26 cellular contexts compared by ENCODE assay signal in the genomic region with DNA sequence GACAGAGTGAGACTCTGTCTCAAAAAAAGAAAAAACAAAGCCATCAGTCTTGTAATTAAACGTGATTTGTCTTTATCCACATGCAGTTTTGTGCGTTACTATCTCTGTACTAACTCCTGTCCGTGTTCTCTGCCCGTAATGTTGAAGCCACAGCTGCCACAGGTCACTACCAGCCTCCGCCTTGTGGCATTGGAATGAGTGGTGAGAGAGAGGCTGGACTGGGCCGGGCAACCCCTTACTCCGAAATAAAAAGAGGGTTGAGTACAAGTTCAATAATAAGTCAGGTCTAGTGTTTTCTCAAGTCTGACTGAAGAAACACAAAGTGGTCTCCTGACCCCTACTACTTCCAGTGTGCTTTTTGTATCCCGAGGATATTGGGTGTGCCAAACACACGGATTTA. TPM values are rescaled to one million over a fixed set of nuclear protein-coding genes. Genes with fewer than 3 reads are reported as not detected.
"Had no signal": no experiment of that assay in that cellular context is flagged by ENCODE, and none has a peak within 500 bp of the region (broad histone marks: within the 10 kb centered on the region; RNA-seq: fewer than 3 reads in every experiment).

No MANE protein-coding gene starts in this region.

- H3K9me3 Mint-ChIP-seq: activated CD4-positive, alpha-beta memory T cell treated with anti-CD3 and anti-CD28 coated beads, Interleukin-2, amount 10 ng/mL, durations not matched to agents 7 days and 5 days; activated CD4-positive, alpha-beta T cell treated with anti-CD3 and anti-CD28 coated beads, Interleukin-2, amount 10 ng/mL, durations not matched to agents 7 days and 5 days; activated naive CD4-positive, alpha-beta T cell treated with anti-CD3 and anti-CD28 coated beads, Interleukin-2, amount 10 ng/mL, durations not matched to agents 7 days and 5 days; activated naive CD4-positive, alpha-beta T cell treated with anti-CD3 and anti-CD28 coated beads, Interleukin-2, amount 50 U/mL, for 72 hours; activated T-helper 2 cell treated with anti-CD3 and anti-CD28 coated beads, Interferon-gamma antibody, Interleukin-2, Interleukin-4, amounts not matched to agents 10 μg/mL and 5 μg/mL and 100 μg/mL, durations not matched to agents 14 hours and 24 hours and 36 hours had no signal

- H3K36me3 ChIP-seq: colonic mucosa had no signal

- H3K4me3 ChIP-seq: adrenal gland, body of pancreas, colonic mucosa, esophagus squamous epithelium, gastroesophageal sphincter had no signal

- H3K27ac ChIP-seq: adrenal gland, body of pancreas, colonic mucosa, epithelial cell of prostate, esophagus squamous epithelium, gastroesophageal sphincter had no signal

- H3K9me3 ChIP-seq: adrenal gland, body of pancreas, colonic mucosa, esophagus squamous epithelium, gastroesophageal sphincter had no signal

- ATAC-seq: activated CD8-positive, alpha-beta memory T cell treated with anti-CD3 and anti-CD28 coated beads, Interleukin-2, amount 10 ng/mL, durations not matched to agents 7 days and 5 days; activated naive CD4-positive, alpha-beta T cell treated with anti-CD3 and anti-CD28 coated beads, Interleukin-2, amount 50 U/mL, for 72 hours; body of pancreas; gastroesophageal sphincter had no signal

- H3K27me3 ChIP-seq: adrenal gland, body of pancreas, colonic mucosa, esophagus squamous epithelium, gastroesophageal sphincter had no signal

- H3K27me3 Mint-ChIP-seq: activated CD4-positive, alpha-beta memory T cell treated with anti-CD3 and anti-CD28 coated beads, Interleukin-2, amount 10 ng/mL, durations not matched to agents 7 days and 5 days; activated CD4-positive, alpha-beta T cell treated with anti-CD3 and anti-CD28 coated beads, Interleukin-2, amount 10 ng/mL, durations not matched to agents 7 days and 5 days; activated CD8-positive, alpha-beta memory T cell treated with anti-CD3 and anti-CD28 coated beads, Interleukin-2, amount 10 ng/mL, durations not matched to agents 7 days and 5 days; activated naive CD4-positive, alpha-beta T cell treated with anti-CD3 and anti-CD28 coated beads, Interleukin-2, amount 10 ng/mL, durations not matched to agents 7 days and 5 days had no signal

- H3K27ac Mint-ChIP-seq: activated CD4-positive, alpha-beta memory T cell treated with anti-CD3 and anti-CD28 coated beads, Interleukin-2, amount 10 ng/mL, durations not matched to agents 7 days and 5 days; activated CD8-positive, alpha-beta memory T cell treated with anti-CD3 and anti-CD28 coated beads, Interleukin-2, amount 10 ng/mL, durations not matched to agents 7 days and 5 days; activated naive CD4-positive, alpha-beta T cell treated with anti-CD3 and anti-CD28 coated beads, Interleukin-2, amount 10 ng/mL, durations not matched to agents 7 days and 5 days; activated T-helper 2 cell treated with anti-CD3 and anti-CD28 coated beads, Interferon-gamma antibody, Interleukin-2, Interleukin-4, amounts not matched to agents 10 μg/mL and 5 μg/mL and 100 μg/mL, durations not matched to agents 14 hours and 24 hours and 36 hours had no signal

- DNase-seq: activated CD4-positive, alpha-beta memory T cell treated with anti-CD3 and anti-CD28 coated beads, Interleukin-2, amount 10 ng/mL, durations not matched to agents 7 days and 5 days; activated CD4-positive, alpha-beta T cell treated with anti-CD3 and anti-CD28 coated beads for 4 hours; activated CD4-positive, alpha-beta T cell treated with anti-CD3 and anti-CD28 coated beads, Interleukin-2, amount 10 ng/mL, durations not matched to agents 7 days and 5 days; activated CD4-positive, alpha-beta T cell treated with anti-CD3 and anti-CD28 coated beads, Interleukin-2, amount 50 U/mL, for 4 hours; activated CD4-positive, CD25-positive, alpha-beta regulatory T cell; activated CD4-positive, CD25-positive, alpha-beta regulatory T cell treated with anti-CD3 and anti-CD28 coated beads, Interleukin-2, amount 50 U/mL, for 72 hours; activated CD8-positive, alpha-beta memory T cell treated with anti-CD3 and anti-CD28 coated beads, Interleukin-2, amount 10 ng/mL, durations not matched to agents 7 days and 5 days; activated CD8-positive, alpha-beta memory T cell treated with anti-CD3 and anti-CD28 coated beads, Interleukin-2, amount 50 U/mL, for 4 hours; activated effector memory CD4-positive, alpha-beta T cell treated with anti-CD3 and anti-CD28 coated beads, Interleukin-2, amount 50 U/mL, for 16 hours; activated naive CD4-positive, alpha-beta T cell treated with anti-CD3 and anti-CD28 coated beads, Interleukin-2, amount 10 ng/mL, durations not matched to agents 7 days and 5 days; activated T-cell treated with anti-CD3 and anti-CD28 coated beads, Interleukin-2, amount 50 U/mL, for 1 hour; adrenal gland; amygdala; body of pancreas; caudate nucleus; cerebellar nuclear complex; colonic mucosa; effector CD8-positive, alpha-beta T cell; esophagus squamous epithelium; foreskin melanocyte; T-helper 2 cell had no signal

- H3K4me3 Mint-ChIP-seq: activated CD4-positive, alpha-beta memory T cell treated with anti-CD3 and anti-CD28 coated beads, Interleukin-2, amount 10 ng/mL, durations not matched to agents 7 days and 5 days; activated CD4-positive, alpha-beta T cell treated with anti-CD3 and anti-CD28 coated beads, Interleukin-2, amount 10 ng/mL, durations not matched to agents 7 days and 5 days; activated CD8-positive, alpha-beta memory T cell treated with anti-CD3 and anti-CD28 coated beads, Interleukin-2, amount 10 ng/mL, durations not matched to agents 7 days and 5 days; activated naive CD4-positive, alpha-beta T cell treated with anti-CD3 and anti-CD28 coated beads, Interleukin-2, amount 10 ng/mL, durations not matched to agents 7 days and 5 days had no signal

RNA-seq across cellular contexts. Expression of a gene that starts 59.4 kb away (rescaled TPM):
- total RNA-seq: activated CD4-positive, alpha-beta T cell treated with anti-CD3 and anti-CD28 coated beads, Interleukin-2, amount 10 ng/mL, durations not matched to agents 7 days and 5 days; activated CD8-positive, alpha-beta memory T cell treated with anti-CD3 and anti-CD28 coated beads, Interleukin-2, amount 10 ng/mL, durations not matched to agents 7 days and 5 days; activated naive CD4-positive, alpha-beta T cell treated with anti-CD3 and anti-CD28 coated beads, Interleukin-2, amount 50 U/mL, for 72 hours; activated T-helper 2 cell treated with anti-CD3 and anti-CD28 coated beads, Interferon-gamma antibody, Interleukin-2, Interleukin-4, amounts not matched to agents 10 μg/mL and 5 μg/mL and 100 μg/mL, durations not matched to agents 14 hours and 24 hours and 36 hours; T-helper 1 cell treated with Interleukin-12 subunit alpha and Interleukin-12 subunit beta and Interleukin-4 antibody, amounts not matched to agents 30 ng/mL and 1 ng/mL, for 36 hours had no signal
